ENCODE assay signal across 8 cellular contexts in the genomic region with DNA sequence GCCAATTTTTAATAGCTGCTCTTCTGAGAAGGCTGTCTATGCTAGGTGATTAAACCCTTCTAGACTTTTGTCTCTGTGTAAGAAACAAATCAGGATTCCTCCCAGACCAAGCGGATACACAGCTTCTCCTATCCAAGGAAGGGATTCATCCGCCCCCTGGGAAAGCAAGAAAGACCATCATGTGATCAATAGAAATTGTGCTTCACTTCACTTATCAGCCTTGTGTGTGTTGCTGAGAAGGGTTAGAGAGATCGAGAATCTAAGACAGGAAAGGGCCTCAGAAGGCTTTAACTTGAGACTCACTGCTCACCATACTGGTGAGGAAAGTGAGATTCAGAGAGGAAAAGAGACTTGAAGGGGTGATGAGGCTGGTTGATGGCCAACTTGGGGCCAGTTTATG. TPM values are rescaled to one million over a fixed set of nuclear protein-coding genes. Genes with fewer than 3 reads are reported as not detected.
A peak's percentile ranks its signal among the peaks of the same experiment; 100 is the strongest.
DNase-seq lines count a peak whose midpoint lies in the region; ATAC-seq, FAIRE-seq and TF ChIP-seq lines count a peak whose summit lies in the region.

No MANE protein-coding gene starts in this region.

- H2AFZ ChIP-seq in PC-9 (peak overlapping the region; percentile 80), endothelial cell of umbilical vein (ENCODE audit: low read depth, low read length) (no peak overlapping the region)

- H3K36me3 Mint-ChIP-seq in osteocyte (ENCODE audit: unreplicated experiment), result peaks cover 3% of the 10 kb centered on the region

- H3K9ac ChIP-seq in endothelial cell of umbilical vein (replicated peaks; ENCODE audit: extremely low read depth, insufficient read depth, low read length), result peak overlapping the region; percentile 70

- intact Hi-C loops in PC-9 (cut with micrococcal nuclease; ENCODE audit: unreplicated experiment), result loop anchor here (5.0 kb wide), 1 partner anchor 62 kb away; the partner anchor contains the start of gene ZNF318
- intact Hi-C loops in endothelial cell of umbilical vein (cut with micrococcal nuclease), result loop anchor here (5.0 kb wide), 1 partner anchor 198 kb away; the partner anchor contains the start of gene GTPBP2
- intact Hi-C loops in head of caudate nucleus (cut with DNase I), result no loop called here

- H4K20me1 ChIP-seq in PC-9 (ENCODE audit: insufficient read depth) (no peaks in the 10 kb centered on the region), endothelial cell of umbilical vein (replicated peaks; ENCODE audit: control insufficient read depth, extremely low read depth, insufficient read depth, low read length) (no peaks in the 10 kb centered on the region)

- DNase-seq in ELR (ENCODE audit: low read depth), result peak; percentile 7
- DNase-seq in PC-9, result no peak
- no peak for DNase-seq in endothelial cell of umbilical vein (ENCODE audit: low read depth, low spot score)
- no peak for DNase-seq in osteocyte (ENCODE audit: extremely low spot score, unreplicated experiment)
- no peak for DNase-seq in head of caudate nucleus
- DNase-seq in NCI-H1417 (lab: John Stamatoyannopoulos, UW), result no peak

- H3K27ac ChIP-seq in PC-9, result no peak overlapping the region
- H3K27ac ChIP-seq in endothelial cell of umbilical vein (ENCODE audit: insufficient read depth, low read depth, low read length), result no peak overlapping the region

- H3K4me1 Mint-ChIP-seq in osteocyte (ENCODE audit: unreplicated experiment), result peaks cover 17% of the 10 kb centered on the region

- H3K4me1 ChIP-seq in PC-9 (replicated peaks; ENCODE audit: insufficient read depth) (peaks cover 19% of the 10 kb centered on the region), endothelial cell of umbilical vein (ENCODE audit: control insufficient read depth, extremely low read depth, insufficient read depth, low read length) (peaks cover 12% of the 10 kb centered on the region)

- TF ChIP-seq CTCF in PC-9 (conservative IDR thresholded peaks at IDR 0.05) (no peak), endothelial cell of umbilical vein (IDR thresholded peaks at IDR 0.05; ENCODE audit: extremely low read depth in 1 of 2, insufficient read depth in 1 of 2, low read depth in 1 of 2, low read length in 2 of 2) (no peak), osteocyte (IDR thresholded peaks at IDR 0.05) (no peak)

- ATAC-seq in activated CD4-positive, CD25-positive, alpha-beta regulatory T cell treated with anti-CD3 and anti-CD28 coated beads, Interleukin-2, amount 50 U/mL, for 24 hours, result no peak
- ATAC-seq in HG03442 (IDR thresholded peaks at IDR 0.05; ENCODE audit: unreplicated experiment), result no peak

- H3K9me3 ChIP-seq in PC-9 (ENCODE audit: insufficient read depth, low read depth) (no peaks in the 10 kb centered on the region), endothelial cell of umbilical vein (replicated peaks; ENCODE audit: control insufficient read depth, insufficient read depth, low read length) (no peaks in the 10 kb centered on the region)

- H3K4me2 ChIP-seq in PC-9, result peak overlapping the region; percentile 94
- peak overlapping the region; percentile 85 for H3K4me2 ChIP-seq in endothelial cell of umbilical vein (ENCODE audit: insufficient read depth, low read length)

- H3K9me3 Mint-ChIP-seq in osteocyte (ENCODE audit: unreplicated experiment), result no peaks in the 10 kb centered on the region

- H3K4me3 ChIP-seq in PC-9, result peak overlapping the region; percentile 87
- H3K4me3 ChIP-seq in endothelial cell of umbilical vein (replicated peaks in 1 of 3; ENCODE audit: insufficient read depth in 1 of 3, low read depth in 1 of 3, low read length in 3 of 3), result peak overlapping the region in 1 of 3 experiments; percentile 60

- H3K9me2 ChIP-seq in PC-9 (ENCODE audit: insufficient read depth), result no peaks in the 10 kb centered on the region

- dilution Hi-C loops in endothelial cell of umbilical vein (cut with MboI; ENCODE audit: extremely low pct_ligation_motif_present, low sequenced_read_pairs), result no loop called here

- no peaks in the 10 kb centered on the region for H3K27me3 Mint-ChIP-seq in osteocyte (ENCODE audit: unreplicated experiment)

- H3K27ac Mint-ChIP-seq in osteocyte (ENCODE audit: unreplicated experiment), result peak overlapping the region; percentile 98

- H3K9me1 ChIP-seq in endothelial cell of umbilical vein (replicated peaks; ENCODE audit: control insufficient read depth, extremely low read depth, insufficient read depth, low read length), result no peaks in the 10 kb centered on the region

- CTCF ChIA-PET in PC-9 (lab: Charles Lee) (no interaction called here), endothelial cell of umbilical vein (lab: Charles Lee) (no interaction called here)

- H3K27me3 ChIP-seq in PC-9 (ENCODE audit: insufficient read depth, low read depth) (no peaks in the 10 kb centered on the region), endothelial cell of umbilical vein (ENCODE audit: control insufficient read depth in 2 of 2, insufficient read depth in 2 of 2, low read length in 2 of 2) (no peaks in the 10 kb centered on the region)

- no peak for TF ChIP-seq POLR2A in endothelial cell of umbilical vein (IDR thresholded peaks at IDR 0.05; ENCODE audit: low read depth, low read length)

- BruUV-seq in PC-9 (replicated peaks; lab: Mats Ljungman, UMichigan), result no TSS peak
- no TSS peak for BruUV-seq in endothelial cell of umbilical vein (replicated peaks; lab: Mats Ljungman, UMichigan)

- H3F3A ChIP-seq in PC-9 (ENCODE audit: insufficient read depth, low read depth), result peaks cover 8% of the 10 kb centered on the region; the same call in 1 of the 2 replicates

- H3K79me2 ChIP-seq in PC-9 (ENCODE audit: low read depth) (peaks cover 22% of the 10 kb centered on the region), endothelial cell of umbilical vein (ENCODE audit: control insufficient read depth, insufficient read depth, low read length) (peaks cover 9% of the 10 kb centered on the region)

- POLR2A ChIA-PET in PC-9 (lab: Charles Lee; ENCODE audit: unreplicated experiment), result no interaction called here
- POLR2A ChIA-PET in endothelial cell of umbilical vein (lab: Charles Lee), result no interaction called here

- H3K4me3 Mint-ChIP-seq in osteocyte (ENCODE audit: unreplicated experiment), result peak overlapping the region; percentile 98

- no peaks in the 10 kb centered on the region for H3K36me3 ChIP-seq in PC-9 (ENCODE audit: low read depth)
- H3K36me3 ChIP-seq in endothelial cell of umbilical vein (ENCODE audit: control insufficient read depth in 2 of 2, extremely low read depth in 1 of 2, insufficient read depth in 2 of 2, low read length in 2 of 2), result peaks cover 0 to 11% of the 10 kb centered on the region in 2 experiments

- FAIRE-seq in endothelial cell of umbilical vein (lab: Jason Lieb, UNC), result peak; percentile 40

TF ChIP-seq in endothelial cell of umbilical vein, 7 proteins besides CTCF, POLR2A, EP300 and RAD21 (continues in another document):
- TF ChIP-seq POLR2AphosphoS5 (IDR thresholded peaks at IDR 0.05; ENCODE audit: insufficient read depth, low read depth, low read length) (no peak), EZH2 (IDR thresholded peaks at IDR 0.05; ENCODE audit: borderline replicate concordance, low read depth, low read length, severe bottlenecking) (no peak), JUN (IDR thresholded peaks at IDR 0.05; ENCODE audit: borderline replicate concordance, insufficient read depth, insufficient read length, low read depth) (no peak)

RNA-seq across cellular contexts. Expression of gene ABCC10, which starts 1.5 kb away (rescaled TPM):
- total RNA-seq in PC-9 (2021), result 28.4 and 28.7 TPM in 2 replicates
- 34.8 and 37.9 TPM in 2 replicates for total RNA-seq in endothelial cell of umbilical vein
- 29.2 and 32.9 TPM in 2 replicates for polyA plus RNA-seq in endothelial cell of umbilical vein
- 15.6 and 20.6 TPM in 2 replicates for polyA plus RNA-seq in endothelial cell of umbilical vein (2011; cell fraction: cytosol; rRNA removed)
- 69.9 and 84.5 TPM in 2 replicates for polyA plus RNA-seq in endothelial cell of umbilical vein (2011; cell fraction: nucleus; rRNA removed)
- 20.0 and 21.0 TPM in 2 replicates for polyA plus RNA-seq in endothelial cell of umbilical vein (2012)
- 27.7 and 32.3 TPM in 2 replicates for polyA minus RNA-seq in endothelial cell of umbilical vein
- 6.0 TPM for polyA minus RNA-seq in endothelial cell of umbilical vein (2011; cell fraction: cytosol; rRNA and poly(A)+ RNA removed)
- polyA minus RNA-seq in endothelial cell of umbilical vein (2011; cell fraction: nucleus; rRNA and poly(A)+ RNA removed), result 34.8 and 37.5 TPM in 2 replicates
- total RNA-seq in osteocyte, result 40.1 and 42.8 TPM in 2 replicates

RNA-seq across cellular contexts. Expression of gene DLK2, which starts 26.5 kb away (rescaled TPM):
- total RNA-seq in PC-9 (2021) (3.6 and 6.2 TPM in 2 replicates), endothelial cell of umbilical vein (not detected in 2 replicates), osteocyte (0.43 TPM in 1 of 2 replicates, not detected in the other)
- polyA plus RNA-seq in endothelial cell of umbilical vein, result 0.36 and 0.38 TPM in 2 replicates
- 0.28 and 0.32 TPM in 2 replicates for polyA plus RNA-seq in endothelial cell of umbilical vein (2011; cell fraction: cytosol; rRNA removed)
- 0.14 and 0.20 TPM in 2 replicates for polyA plus RNA-seq in endothelial cell of umbilical vein (2011; cell fraction: nucleus; rRNA removed)
- polyA plus RNA-seq in endothelial cell of umbilical vein (2012), result 0.15 and 0.31 TPM in 2 replicates
- polyA minus RNA-seq in endothelial cell of umbilical vein, result 0.76 TPM in 1 of 2 replicates, not detected in the other
- polyA minus RNA-seq in endothelial cell of umbilical vein (2011; cell fraction: cytosol; rRNA and poly(A)+ RNA removed), result 1.5 TPM
- not detected in 2 replicates for polyA minus RNA-seq in endothelial cell of umbilical vein (2011; cell fraction: nucleus; rRNA and poly(A)+ RNA removed)

RNA-seq across cellular contexts. Expression of gene TJAP1, which starts 48.5 kb away (rescaled TPM):
- total RNA-seq in PC-9 (2021), result 50.5 and 60.9 TPM in 2 replicates
- total RNA-seq in endothelial cell of umbilical vein, result 31.8 and 33.1 TPM in 2 replicates
- polyA plus RNA-seq in endothelial cell of umbilical vein, result 28.4 and 29.9 TPM in 2 replicates
- polyA plus RNA-seq in endothelial cell of umbilical vein (2011; cell fraction: cytosol; rRNA removed), result 21.7 and 25.2 TPM in 2 replicates
- polyA plus RNA-seq in endothelial cell of umbilical vein (2011; cell fraction: nucleus; rRNA removed), result 82.3 and 91.6 TPM in 2 replicates
- polyA plus RNA-seq in endothelial cell of umbilical vein (2012), result 14.6 and 15.7 TPM in 2 replicates
- polyA minus RNA-seq in endothelial cell of umbilical vein, result 15.9 and 16.6 TPM in 2 replicates
- polyA minus RNA-seq in endothelial cell of umbilical vein (2011; cell fraction: cytosol; rRNA and poly(A)+ RNA removed), result 13.4 TPM
- 14.7 and 15.2 TPM in 2 replicates for polyA minus RNA-seq in endothelial cell of umbilical vein (2011; cell fraction: nucleus; rRNA and poly(A)+ RNA removed)
- 38.7 and 42.8 TPM in 2 replicates for total RNA-seq in osteocyte

RNA-seq across cellular contexts. Expression of gene ZNF318, which starts 59.4 kb away (rescaled TPM):
- total RNA-seq in PC-9 (2021) (14.9 and 17.1 TPM in 2 replicates), endothelial cell of umbilical vein (13.0 and 13.6 TPM in 2 replicates), osteocyte (25.1 and 26.0 TPM in 2 replicates)
- polyA plus RNA-seq in endothelial cell of umbilical vein, result 7.1 and 7.8 TPM in 2 replicates
- 6.1 and 6.7 TPM in 2 replicates for polyA plus RNA-seq in endothelial cell of umbilical vein (2011; cell fraction: cytosol; rRNA removed)
- 15.4 and 17.4 TPM in 2 replicates for polyA plus RNA-seq in endothelial cell of umbilical vein (2011; cell fraction: nucleus; rRNA removed)
- polyA plus RNA-seq in endothelial cell of umbilical vein (2012), result 6.5 and 8.4 TPM in 2 replicates
- 19.9 and 25.1 TPM in 2 replicates for polyA minus RNA-seq in endothelial cell of umbilical vein
- polyA minus RNA-seq in endothelial cell of umbilical vein (2011; cell fraction: cytosol; rRNA and poly(A)+ RNA removed), result 18.8 TPM
- polyA minus RNA-seq in endothelial cell of umbilical vein (2011; cell fraction: nucleus; rRNA and poly(A)+ RNA removed), result 6.9 and 11.5 TPM in 2 replicates
